16 cellular contexts compared by ENCODE assay signal in the genomic region with DNA sequence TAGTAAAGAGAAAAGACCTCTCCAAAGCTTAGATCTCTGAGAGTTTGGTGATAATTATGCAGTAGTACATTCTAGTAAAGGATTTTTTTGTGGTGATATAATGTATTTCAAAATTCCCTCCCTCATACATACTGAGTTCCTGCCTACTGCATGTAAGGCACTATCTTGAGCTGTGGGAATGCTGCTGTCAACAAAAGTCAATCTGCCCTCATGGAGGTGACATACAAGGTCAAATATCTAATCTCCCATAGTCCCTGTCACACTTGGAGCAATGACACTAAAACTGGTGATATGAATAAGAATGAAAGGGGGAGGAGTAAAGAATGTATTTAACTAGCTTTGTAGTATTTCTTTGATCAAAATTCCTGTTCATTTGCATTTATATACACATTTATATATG. TPM values are rescaled to one million over a fixed set of nuclear protein-coding genes. Genes with fewer than 3 reads are reported as not detected.
DNase-seq lines count a peak whose midpoint lies in the region; ATAC-seq lines count a peak whose summit lies in the region.
"Had no signal": no experiment of that assay in that cellular context is flagged by ENCODE, and none has a peak within 500 bp of the region (broad histone marks: within the 10 kb centered on the region; RNA-seq: fewer than 3 reads in every experiment).

No MANE protein-coding gene starts in this region.

- DNase-seq in activated CD4-positive, alpha-beta T cell treated with anti-CD3 and anti-CD28 coated beads, Interleukin-2, amount 10 ng/mL, durations not matched to agents 24 days and 14 days: peak; percentile 58
- no peak for DNase-seq in activated CD4-positive, alpha-beta T cell treated with anti-CD3 and anti-CD28 coated beads, Interleukin-2, amount 50 U/mL, for 4 hours
- DNase-seq in EH (ENCODE audit: low read depth) (peak; percentile 19), naive B cell (no peak), HT-29 (ENCODE audit: low spot score) (no peak), C1 segment of cervical spinal cord (lab: John Stamatoyannopoulos, UW) (no peak)
- no peak for DNase-seq in activated naive CD4-positive, alpha-beta T cell treated with anti-CD3 and anti-CD28 coated beads, Interleukin-2, amount 50 U/mL, for 72 hours (ENCODE audit: low spot score in 2 of 2)
- DNase-seq: COR-L47, NCI-H1417, NCI-H774, nephron progenitor cell, stomach, upper lobe of right lung had no signal

- H3K27me3 Mint-ChIP-seq in activated CD4-positive, alpha-beta T cell treated with anti-CD3 and anti-CD28 coated beads, Interleukin-2, amount 10 ng/mL, durations not matched to agents 24 days and 14 days: no peaks in the 10 kb centered on the region
- H3K27me3 Mint-ChIP-seq in naive B cell: no peaks in the 10 kb centered on the region

- intact Hi-C loops in activated CD4-positive, alpha-beta T cell treated with anti-CD3 and anti-CD28 coated beads, Interleukin-2, amount 10 ng/mL, durations not matched to agents 24 days and 14 days (cut with micrococcal nuclease): loop anchor here (2.0 kb wide), 1 partner anchor 14 kb away; no protein-coding TSS in a partner anchor

- peak overlapping the region; percentile 32 for H3K4me3 Mint-ChIP-seq in activated CD4-positive, alpha-beta T cell treated with anti-CD3 and anti-CD28 coated beads, Interleukin-2, amount 10 ng/mL, durations not matched to agents 24 days and 14 days
- H3K4me3 Mint-ChIP-seq in naive B cell: no peak overlapping the region
- H3K4me3 Mint-ChIP-seq: nephron progenitor cell had no signal

- peaks cover 58% of the 10 kb centered on the region for H3K36me3 Mint-ChIP-seq in activated CD4-positive, alpha-beta T cell treated with anti-CD3 and anti-CD28 coated beads, Interleukin-2, amount 10 ng/mL, durations not matched to agents 24 days and 14 days (ENCODE audit: low read depth)
- H3K36me3 Mint-ChIP-seq in activated naive CD4-positive, alpha-beta T cell treated with anti-CD3 and anti-CD28 coated beads, Interleukin-2, amount 50 U/mL, for 72 hours: peaks cover 9 to 42% of the 10 kb centered on the region in 2 donors
- H3K36me3 Mint-ChIP-seq in naive B cell: peaks cover 17 to 20% of the 10 kb centered on the region in 2 donors

- H3K4me1 Mint-ChIP-seq in activated CD4-positive, alpha-beta T cell treated with anti-CD3 and anti-CD28 coated beads, Interleukin-2, amount 10 ng/mL, durations not matched to agents 24 days and 14 days: peaks cover 72% of the 10 kb centered on the region
- H3K4me1 Mint-ChIP-seq in naive B cell: peaks cover 60 to 88% (median 78%) of the 10 kb centered on the region in 3 donors

- peak; percentile 12 to 53 for ATAC-seq in activated naive CD4-positive, alpha-beta T cell treated with anti-CD3 and anti-CD28 coated beads, Interleukin-2, amount 50 U/mL, for 72 hours
- no peak for ATAC-seq in naive B cell (ENCODE audit: low read depth in 2 of 2)
- no peak for ATAC-seq in HG02610 (IDR thresholded peaks at IDR 0.05; ENCODE audit: unreplicated experiment)
- ATAC-seq: Panc1, upper lobe of right lung had no signal

- peaks cover 3% of the 10 kb centered on the region for H3K9me3 Mint-ChIP-seq in activated CD4-positive, alpha-beta T cell treated with anti-CD3 and anti-CD28 coated beads, Interleukin-2, amount 10 ng/mL, durations not matched to agents 24 days and 14 days
- H3K9me3 Mint-ChIP-seq in activated naive CD4-positive, alpha-beta T cell treated with anti-CD3 and anti-CD28 coated beads, Interleukin-2, amount 50 U/mL, for 72 hours: peaks cover 0 to 4% of the 10 kb centered on the region in 2 donors
- H3K9me3 Mint-ChIP-seq in naive B cell: peaks cover 0 to 3% (median 0%) of the 10 kb centered on the region in 7 donors
- H3K9me3 Mint-ChIP-seq: nephron progenitor cell had no signal

- H3K27ac Mint-ChIP-seq in activated CD4-positive, alpha-beta T cell treated with anti-CD3 and anti-CD28 coated beads, Interleukin-2, amount 10 ng/mL, durations not matched to agents 24 days and 14 days: peak overlapping the region; percentile 90
- H3K27ac Mint-ChIP-seq in activated naive CD4-positive, alpha-beta T cell treated with anti-CD3 and anti-CD28 coated beads, Interleukin-2, amount 50 U/mL, for 72 hours: peak overlapping the region; percentile 42 to 94
- peak overlapping the region in 5 of 6 donors; percentile 50 to 74 (median 65) for H3K27ac Mint-ChIP-seq in naive B cell
- H3K27ac Mint-ChIP-seq: nephron progenitor cell, progenitor cell of endocrine pancreas had no signal

RNA-seq across cellular contexts. Expression of a gene that starts 11.1 kb away (rescaled TPM):
- total RNA-seq in activated CD4-positive, alpha-beta T cell treated with anti-CD3 and anti-CD28 coated beads, Interleukin-2, amount 10 ng/mL, durations not matched to agents 24 days and 14 days: 106 and 109 TPM in 2 replicates
- total RNA-seq in activated naive CD4-positive, alpha-beta T cell treated with anti-CD3 and anti-CD28 coated beads, Interleukin-2, amount 50 U/mL, for 72 hours: 10 to 100 TPM; 27.2 to 62.3 TPM
- 100 to 1,000 TPM; 129 to 160 (median 153) TPM for polyA plus RNA-seq in naive B cell (ENCODE audit: low read depth in 6 of 6)
- not detected in 2 replicates for total RNA-seq in HT-29 (2014; rRNA removed; shearing (Covaris generic))

Comparison
In these comparisons a context has a peak if more than half of its experiments do, and no peak if none do; other contexts are left out.
1. DNase-seq: peak in activated CD4-positive, alpha-beta T cell treated with anti-CD3 and anti-CD28 coated beads, Interleukin-2, amount 10 ng/mL, durations not matched to agents 24 days and 14 days (single experiment) and EH (single experiment); none in activated CD4-positive, alpha-beta T cell treated with anti-CD3 and anti-CD28 coated beads, Interleukin-2, amount 50 U/mL, for 4 hours (0 of 2), activated naive CD4-positive, alpha-beta T cell treated with anti-CD3 and anti-CD28 coated beads, Interleukin-2, amount 50 U/mL, for 72 hours (0 of 2), naive B cell (single experiment), HT-29 (single experiment) and C1 segment of cervical spinal cord (0 of 14).
2. ATAC-seq: peak in activated naive CD4-positive, alpha-beta T cell treated with anti-CD3 and anti-CD28 coated beads, Interleukin-2, amount 50 U/mL, for 72 hours (2 of 2); none in naive B cell (0 of 2) and HG02610 (single experiment).
3. RNA of a gene that starts 11.1 kb away (total RNA-seq): 106 to 109 TPM in activated CD4-positive, alpha-beta T cell treated with anti-CD3 and anti-CD28 coated beads, Interleukin-2, amount 10 ng/mL, durations not matched to agents 24 days and 14 days and 27.2 to 62.3 TPM in activated naive CD4-positive, alpha-beta T cell treated with anti-CD3 and anti-CD28 coated beads, Interleukin-2, amount 50 U/mL, for 72 hours; not detected in HT-29; every median in the first group is over 10 times any median in the second.
4. Peak in every context shown above with its lines, with median percentiles within 50 percentile points of each other: H3K27ac Mint-ChIP-seq.